ENCODE assay signal across 31 cellular contexts in the genomic region with DNA sequence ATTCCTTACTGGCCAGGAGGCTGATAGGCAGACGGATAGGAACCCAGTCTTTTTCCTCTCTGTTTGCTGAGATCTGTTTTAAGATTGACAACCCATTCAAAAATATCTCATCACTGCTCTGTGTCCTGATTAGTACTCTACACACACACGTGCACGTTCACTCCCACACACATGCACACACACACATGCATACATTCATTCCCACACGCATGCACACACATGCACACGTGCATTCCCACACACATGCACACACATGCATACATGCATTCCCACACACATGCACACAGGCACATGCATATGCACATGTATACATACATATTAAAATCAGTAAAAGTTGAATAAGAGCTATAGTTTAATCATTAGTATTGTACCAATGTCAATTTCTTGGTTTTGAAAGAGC.
"Had no signal": no experiment of that assay in that cellular context is flagged by ENCODE, and none has a peak within 500 bp of the region (broad histone marks: within the 10 kb centered on the region; RNA-seq: fewer than 3 reads in every experiment).

No MANE protein-coding gene starts in this region.

- DNase-seq: hypothalamus; immature natural killer cell; kidney; left colon; left lung; lower lobe of right lung; mammary epithelial cell; mesenchymal stem cell; naive thymus-derived CD8-positive, alpha-beta T cell; nucleus accumbens; posterior cingulate gyrus; retina; right cardiac atrium; sigmoid colon; small intestine; stimulated activated CD4-positive, alpha-beta T cell treated with anti-CD3 and anti-CD28 coated beads, Interleukin-1b, Interleukin-23, amount 100 ng/mL, for 48 hours; stimulated activated CD4-positive, alpha-beta T cell treated with anti-CD3 and anti-CD28 coated beads, Interleukin-2, amount 100 ng/mL, for 48 hours; stimulated activated CD4-positive, alpha-beta T cell treated with anti-CD3 and anti-CD28 coated beads, Interleukin-4, amount 100 ng/mL, for 4 hours; stimulated activated CD8-positive, alpha-beta memory T cell treated with anti-CD3 and anti-CD28 coated beads, Interleukin-4, amount 100 ng/mL, for 48 hours; stimulated activated naive CD4-positive, alpha-beta T cell treated with Interleukin-2 at 50 U/mL for 16 hours; stimulated activated naive CD8-positive, alpha-beta T cell treated with anti-CD3 and anti-CD28 coated beads, Interleukin-15, amount 100 ng/mL, for 72 hours; substantia nigra; uterus had no signal

- H3K4me3 Mint-ChIP-seq: immature natural killer cell; naive thymus-derived CD8-positive, alpha-beta T cell; nephron; neural crest cell; stimulated activated memory B cell treated with anti-CD40 and anti-IgM and Interleukin-4, amounts not matched to agents 10 μg/mL and 1 μg/mL and 100 μg/mL, for 72 hours; stimulated activated naive CD8-positive, alpha-beta T cell treated with anti-CD3 and anti-CD28 coated beads, Interleukin-15, amount 100 ng/mL, for 72 hours; type B pancreatic cell had no signal

- H3K36me3 ChIP-seq: left lung, lower lobe of right lung, pancreas, prostate gland, sigmoid colon, tibial nerve, uterus had no signal

- H3K27ac Mint-ChIP-seq: immature natural killer cell; naive thymus-derived CD8-positive, alpha-beta T cell; nephron; stimulated activated memory B cell treated with anti-CD40 and anti-IgM and Interleukin-4, amounts not matched to agents 10 μg/mL and 1 μg/mL and 100 μg/mL, for 72 hours; stimulated activated naive CD8-positive, alpha-beta T cell treated with anti-CD3 and anti-CD28 coated beads, Interleukin-15, amount 100 ng/mL, for 72 hours; type B pancreatic cell had no signal

- ATAC-seq: left colon; naive thymus-derived CD8-positive, alpha-beta T cell; stimulated activated memory B cell treated with anti-CD40 and anti-IgM and Interleukin-4, amounts not matched to agents 10 μg/mL and 1 μg/mL and 100 μg/mL, for 72 hours; stimulated activated naive CD8-positive, alpha-beta T cell treated with anti-CD3 and anti-CD28 coated beads, Interleukin-15, amount 100 ng/mL, for 72 hours had no signal

- H3K27ac ChIP-seq: lower lobe of right lung, pancreas, prostate gland, sigmoid colon, tibial nerve, uterus had no signal

- H3K36me3 Mint-ChIP-seq: immature natural killer cell; stimulated activated memory B cell treated with anti-CD40 and anti-IgM and Interleukin-4, amounts not matched to agents 10 μg/mL and 1 μg/mL and 100 μg/mL, for 72 hours; type B pancreatic cell had no signal

- H3K4me1 Mint-ChIP-seq: immature natural killer cell; naive thymus-derived CD8-positive, alpha-beta T cell; neural crest cell; stimulated activated memory B cell treated with anti-CD40 and anti-IgM and Interleukin-4, amounts not matched to agents 10 μg/mL and 1 μg/mL and 100 μg/mL, for 72 hours; stimulated activated naive CD8-positive, alpha-beta T cell treated with anti-CD3 and anti-CD28 coated beads, Interleukin-15, amount 100 ng/mL, for 72 hours had no signal

- H3K4me3 ChIP-seq: left lung, lower lobe of right lung, pancreas, prostate gland, sigmoid colon, tibial nerve, uterus had no signal

- H3K4me1 ChIP-seq: prostate gland, tibial nerve, uterus had no signal

- H3K27me3 ChIP-seq: pancreas, sigmoid colon, tibial nerve, uterus had no signal

- H3K9me3 Mint-ChIP-seq: immature natural killer cell; naive thymus-derived CD8-positive, alpha-beta T cell; nephron; neural crest cell; stimulated activated memory B cell treated with anti-CD40 and anti-IgM and Interleukin-4, amounts not matched to agents 10 μg/mL and 1 μg/mL and 100 μg/mL, for 72 hours; stimulated activated naive CD8-positive, alpha-beta T cell treated with anti-CD3 and anti-CD28 coated beads, Interleukin-15, amount 100 ng/mL, for 72 hours; type B pancreatic cell had no signal

- H3K9me3 ChIP-seq: left lung, lower lobe of right lung, pancreas, prostate gland, sigmoid colon, tibial nerve, uterus had no signal

- FAIRE-seq: islet of Langerhans, kidney, pancreas, small intestine had no signal
